1 cellular context compared by ENCODE assay signal in genomic region chr21:37253991-37254390, GRCh38.
TF ChIP-seq lines count a peak whose summit lies in the region.

No MANE protein-coding gene starts in this region.

TF ChIP-seq in HEK293, 187 proteins besides CTCF, POLR2A, EP300 and RAD21 (continued from another document):
- TF ChIP-seq, protein P1, sequence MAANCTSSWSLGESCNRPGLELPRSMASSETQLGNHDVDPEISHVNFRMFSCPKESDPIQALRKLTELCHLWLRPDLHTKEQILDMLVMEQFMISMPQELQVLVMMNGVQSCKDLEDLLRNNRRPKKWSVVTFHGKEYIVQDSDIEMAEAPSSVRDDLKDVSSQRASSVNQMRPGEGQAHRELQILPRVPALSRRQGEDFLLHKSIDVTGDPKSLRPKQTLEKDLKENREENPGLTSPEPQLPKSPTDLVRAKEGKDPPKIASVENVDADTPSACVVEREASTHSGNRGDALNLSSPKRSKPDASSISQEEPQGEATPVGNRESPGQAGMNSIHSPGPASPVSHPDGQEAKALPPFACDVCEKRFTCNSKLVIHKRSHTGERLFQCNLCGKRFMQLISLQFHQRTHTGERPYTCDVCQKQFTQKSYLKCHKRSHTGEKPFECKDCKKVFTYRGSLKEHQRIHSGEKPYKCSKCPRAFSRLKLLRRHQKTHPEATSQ (tag by site-specific recombination; IDR thresholded peaks at IDR 0.05) = no peak
- TF ChIP-seq, protein P2, sequence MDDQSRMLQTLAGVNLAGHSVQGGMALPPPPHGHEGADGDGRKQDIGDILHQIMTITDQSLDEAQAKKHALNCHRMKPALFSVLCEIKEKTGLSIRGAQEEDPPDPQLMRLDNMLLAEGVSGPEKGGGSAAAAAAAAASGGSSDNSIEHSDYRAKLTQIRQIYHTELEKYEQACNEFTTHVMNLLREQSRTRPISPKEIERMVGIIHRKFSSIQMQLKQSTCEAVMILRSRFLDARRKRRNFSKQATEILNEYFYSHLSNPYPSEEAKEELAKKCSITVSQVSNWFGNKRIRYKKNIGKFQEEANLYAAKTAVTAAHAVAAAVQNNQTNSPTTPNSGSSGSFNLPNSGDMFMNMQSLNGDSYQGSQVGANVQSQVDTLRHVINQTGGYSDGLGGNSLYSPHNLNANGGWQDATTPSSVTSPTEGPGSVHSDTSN (CRISPR knock-in tag; IDR thresholded peaks at IDR 0.05) = no peak
- no peak for TF ChIP-seq SCRT2 (tag by site-specific recombination; IDR thresholded peaks at IDR 0.05)
- peak; percentile 81 for TF ChIP-seq OSR2 (tag by site-specific recombination; IDR thresholded peaks at IDR 0.05)
- TF ChIP-seq ZNF571 (tag by site-specific recombination; IDR thresholded peaks at IDR 0.05) = no peak
- TF ChIP-seq ZNF214 (tag by site-specific recombination; IDR thresholded peaks at IDR 0.05; ENCODE audit: borderline replicate concordance) = no peak
- TF ChIP-seq ZNF391 (tag by site-specific recombination; IDR thresholded peaks at IDR 0.05; ENCODE audit: borderline replicate concordance, low read depth) = no peak
- no peak for TF ChIP-seq SALL2 (tag by site-specific recombination; IDR thresholded peaks at IDR 0.05; ENCODE audit: borderline replicate concordance)
- peak; percentile 83 for TF ChIP-seq ZNF600 (tag by site-specific recombination; IDR thresholded peaks at IDR 0.05)
- TF ChIP-seq ZFP69B (tag by site-specific recombination; IDR thresholded peaks at IDR 0.05) = no peak
- TF ChIP-seq MZF1 (tag by site-specific recombination; IDR thresholded peaks at IDR 0.05; ENCODE audit: borderline replicate concordance) = no peak
- peak; percentile 98 for TF ChIP-seq SP7 (tag by site-specific recombination; IDR thresholded peaks at IDR 0.05)
- no peak for TF ChIP-seq ZNF639 (tag by site-specific recombination; IDR thresholded peaks at IDR 0.05)
- TF ChIP-seq ZNF677 (tag by site-specific recombination; IDR thresholded peaks at IDR 0.05) = no peak
- no peak for TF ChIP-seq REPIN1 (tag by site-specific recombination; IDR thresholded peaks at IDR 0.05; ENCODE audit: low read depth)
- TF ChIP-seq MEIS1 (CRISPR knock-in tag; IDR thresholded peaks at IDR 0.05; ENCODE audit: borderline replicate concordance) = no peak
- peak; percentile 41; the same call in 1 of the 2 replicates for TF ChIP-seq ZEB2 (tag by site-specific recombination; IDR thresholded peaks at IDR 0.05)
- no peak for TF ChIP-seq ZNF23 (tag by site-specific recombination; IDR thresholded peaks at IDR 0.05; ENCODE audit: borderline replicate concordance)
- TF ChIP-seq ZBTB48 (tag by site-specific recombination; IDR thresholded peaks at IDR 0.05) = no peak
- no peak for TF ChIP-seq ZNF549 (tag by site-specific recombination; IDR thresholded peaks at IDR 0.05)
- no peak for TF ChIP-seq ZNF426 (tag by site-specific recombination; IDR thresholded peaks at IDR 0.05)
- TF ChIP-seq ZNF223 (tag by site-specific recombination; IDR thresholded peaks at IDR 0.05) = no peak
- TF ChIP-seq HOXC10 (CRISPR knock-in tag; IDR thresholded peaks at IDR 0.05) = no peak
- TF ChIP-seq ZNF19 (tag by site-specific recombination; IDR thresholded peaks at IDR 0.05; ENCODE audit: low read depth) = no peak
- TF ChIP-seq ZNF121 (tag by site-specific recombination; IDR thresholded peaks at IDR 0.05) = no peak
- no peak for TF ChIP-seq ZBTB7A (tag by site-specific recombination; IDR thresholded peaks at IDR 0.05; ENCODE audit: low read depth)
- no peak for TF ChIP-seq ZNF211 (tag by site-specific recombination; IDR thresholded peaks at IDR 0.05; ENCODE audit: low read depth)
- TF ChIP-seq GLIS2 (tag by site-specific recombination; IDR thresholded peaks at IDR 0.05) = no peak
- no peak for TF ChIP-seq ZNF350 (tag by site-specific recombination; IDR thresholded peaks at IDR 0.05)
- TF ChIP-seq, protein P3, sequence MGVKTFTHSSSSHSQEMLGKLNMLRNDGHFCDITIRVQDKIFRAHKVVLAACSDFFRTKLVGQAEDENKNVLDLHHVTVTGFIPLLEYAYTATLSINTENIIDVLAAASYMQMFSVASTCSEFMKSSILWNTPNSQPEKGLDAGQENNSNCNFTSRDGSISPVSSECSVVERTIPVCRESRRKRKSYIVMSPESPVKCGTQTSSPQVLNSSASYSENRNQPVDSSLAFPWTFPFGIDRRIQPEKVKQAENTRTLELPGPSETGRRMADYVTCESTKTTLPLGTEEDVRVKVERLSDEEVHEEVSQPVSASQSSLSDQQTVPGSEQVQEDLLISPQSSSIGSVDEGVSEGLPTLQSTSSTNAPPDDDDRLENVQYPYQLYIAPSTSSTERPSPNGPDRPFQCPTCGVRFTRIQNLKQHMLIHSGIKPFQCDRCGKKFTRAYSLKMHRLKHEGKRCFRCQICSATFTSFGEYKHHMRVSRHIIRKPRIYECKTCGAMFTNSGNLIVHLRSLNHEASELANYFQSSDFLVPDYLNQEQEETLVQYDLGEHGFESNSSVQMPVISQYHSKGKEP (tag by site-specific recombination; IDR thresholded peaks at IDR 0.05) = peak; percentile 45; the same call in 1 of the 2 replicates
- TF ChIP-seq ZNF155 (tag by site-specific recombination; IDR thresholded peaks at IDR 0.05) = no peak
- TF ChIP-seq ZNF394 (tag by site-specific recombination; IDR thresholded peaks at IDR 0.05; ENCODE audit: borderline replicate concordance) = no peak
- TF ChIP-seq ZNF707 (tag by site-specific recombination; IDR thresholded peaks at IDR 0.05) = no peak
- TF ChIP-seq PRDM4 (tag by site-specific recombination; IDR thresholded peaks at IDR 0.05) = peak; percentile 46; the same call in 1 of the 2 replicates
- no peak for TF ChIP-seq ZNF704 (tag by site-specific recombination; IDR thresholded peaks at IDR 0.05)
- TF ChIP-seq FEZF1 (tag by site-specific recombination; IDR thresholded peaks at IDR 0.05) = peak; percentile 93
- no peak for TF ChIP-seq ZNF354C (tag by site-specific recombination; IDR thresholded peaks at IDR 0.05; ENCODE audit: borderline replicate concordance, low read depth)
- TF ChIP-seq ZNF239 (tag by site-specific recombination; IDR thresholded peaks at IDR 0.05) = no peak
- TF ChIP-seq TCF7L2 (IDR thresholded peaks at IDR 0.05; ENCODE audit: borderline replicate concordance, low read depth, low read length) = peak; percentile 40; the same call in 1 of the 2 replicates
- no peak for TF ChIP-seq ZNF776 (tag by site-specific recombination; IDR thresholded peaks at IDR 0.05; ENCODE audit: borderline replicate concordance)
- TF ChIP-seq IKZF3 (tag by site-specific recombination; IDR thresholded peaks at IDR 0.05) = peak; percentile 26; the same call in 1 of the 2 replicates
- peak; percentile 76 for TF ChIP-seq ZBTB17 (tag by site-specific recombination; IDR thresholded peaks at IDR 0.05)
TF ChIP-seq in HEK293: peak in this region for 14.
